32 cellular contexts compared by ENCODE assay signal in the genomic region with DNA sequence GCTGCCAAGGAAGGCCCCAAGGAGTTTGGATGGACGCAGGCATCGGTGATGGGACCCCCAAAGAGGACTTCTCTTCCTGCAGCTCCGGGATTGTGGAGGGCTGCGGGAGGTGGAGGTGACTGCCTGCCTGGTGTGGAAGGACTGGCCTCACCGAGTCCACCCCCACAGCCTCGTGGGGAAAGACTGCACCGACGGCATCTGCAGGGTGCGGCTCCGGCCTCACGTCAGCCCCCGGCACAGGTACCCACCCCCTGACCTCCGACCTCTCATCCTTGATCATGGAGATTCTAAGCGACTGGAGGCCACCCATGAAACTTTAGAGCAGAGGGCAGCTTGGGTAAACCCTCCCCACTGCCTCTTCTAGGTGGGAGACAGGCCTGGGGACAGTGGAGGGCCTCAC.
"Had no signal": no experiment of that assay in that cellular context is flagged by ENCODE, and none has a peak within 500 bp of the region (broad histone marks: within the 10 kb centered on the region; RNA-seq: fewer than 3 reads in every experiment).

No MANE protein-coding gene starts in this region.

- H3K36me3 Mint-ChIP-seq: activated naive CD8-positive, alpha-beta T cell; type B pancreatic cell had no signal

- DNase-seq: activated CD4-positive, alpha-beta T cell treated with anti-CD3 and anti-CD28 coated beads for 36 hours; activated CD4-positive, CD25-positive, alpha-beta regulatory T cell; activated CD8-positive, alpha-beta T cell treated with anti-CD3 and anti-CD28 coated beads, Interleukin-2, amount 10 ng/mL, durations not matched to agents 7 days and 5 days; activated effector memory CD4-positive, alpha-beta T cell treated with Interleukin-2 at 50 U/mL for 16 hours; activated naive CD4-positive, alpha-beta T cell treated with Interleukin-2 at 50 U/mL for 16 hours; aorta; body of pancreas; cerebellar nuclear complex; colonic mucosa; effector CD8-positive, alpha-beta T cell; foreskin fibroblast; head of caudate nucleus; hypothalamus; left lung; naive B cell; ovary; retina; sigmoid colon; small intestine; stimulated activated CD4-positive, alpha-beta T cell treated with anti-CD3 and anti-CD28 coated beads, Interleukin-4, amount 100 ng/mL, for 4 hours; stimulated activated CD8-positive, alpha-beta memory T cell treated with anti-CD3 and anti-CD28 coated beads, Interleukin-4, amount 100 ng/mL, for 48 hours; stimulated activated naive CD8-positive, alpha-beta T cell treated with anti-CD3 and anti-CD28 coated beads, Interleukin-15, amount 100 ng/mL, for 72 hours; substantia nigra; T-cell; uterus had no signal

- H3K27me3 Mint-ChIP-seq: activated CD4-positive, alpha-beta T cell treated with anti-CD3 and anti-CD28 coated beads for 36 hours; activated naive CD8-positive, alpha-beta T cell; naive B cell; stimulated activated memory B cell treated with anti-CD40 and anti-IgM and Interleukin-4, amounts not matched to agents 10 μg/mL and 1 μg/mL and 100 μg/mL, for 72 hours; stimulated activated naive CD8-positive, alpha-beta T cell treated with anti-CD3 and anti-CD28 coated beads, Interleukin-15, amount 100 ng/mL, for 72 hours; T-cell; type B pancreatic cell had no signal

- H3K4me1 Mint-ChIP-seq: activated CD4-positive, alpha-beta T cell treated with anti-CD3 and anti-CD28 coated beads for 36 hours; mesothelial cell of epicardium had no signal

- H3K27ac Mint-ChIP-seq: activated CD4-positive, alpha-beta T cell treated with anti-CD3 and anti-CD28 coated beads for 36 hours; activated CD8-positive, alpha-beta T cell treated with anti-CD3 and anti-CD28 coated beads, Interleukin-2, amount 10 ng/mL, durations not matched to agents 7 days and 5 days; activated naive CD8-positive, alpha-beta T cell; mesothelial cell of epicardium; stimulated activated memory B cell treated with anti-CD40 and anti-IgM and Interleukin-4, amounts not matched to agents 10 μg/mL and 1 μg/mL and 100 μg/mL, for 72 hours; T-cell; T-helper 2 cell treated with Interferon-gamma antibody and Interleukin-4, amounts not matched to agents 5 μg/mL and 100 μg/mL, for 36 hours; type B pancreatic cell had no signal

- H3K9me3 Mint-ChIP-seq: mesothelial cell of epicardium; naive B cell; stimulated activated memory B cell treated with anti-CD40 and anti-IgM and Interleukin-4, amounts not matched to agents 10 μg/mL and 1 μg/mL and 100 μg/mL, for 72 hours; stimulated activated naive CD8-positive, alpha-beta T cell treated with anti-CD3 and anti-CD28 coated beads, Interleukin-15, amount 100 ng/mL, for 72 hours; T-cell; T-helper 2 cell treated with Interferon-gamma antibody and Interleukin-4, amounts not matched to agents 5 μg/mL and 100 μg/mL, for 36 hours; type B pancreatic cell had no signal

- H3K27me3 ChIP-seq: body of pancreas, colonic mucosa, left lung, neutrophil, ovary, sigmoid colon, uterus had no signal

- H3K4me3 Mint-ChIP-seq: activated CD4-positive, alpha-beta T cell treated with anti-CD3 and anti-CD28 coated beads for 36 hours; activated CD8-positive, alpha-beta T cell treated with anti-CD3 and anti-CD28 coated beads, Interleukin-2, amount 10 ng/mL, durations not matched to agents 7 days and 5 days; activated naive CD8-positive, alpha-beta T cell; mesothelial cell of epicardium; stimulated activated memory B cell treated with anti-CD40 and anti-IgM and Interleukin-4, amounts not matched to agents 10 μg/mL and 1 μg/mL and 100 μg/mL, for 72 hours; stimulated activated naive CD8-positive, alpha-beta T cell treated with anti-CD3 and anti-CD28 coated beads, Interleukin-15, amount 100 ng/mL, for 72 hours; T-cell; T-helper 2 cell treated with Interferon-gamma antibody and Interleukin-4, amounts not matched to agents 5 μg/mL and 100 μg/mL, for 36 hours; type B pancreatic cell had no signal

- H3K9me3 ChIP-seq: body of pancreas, colonic mucosa, left lung, neutrophil, ovary, prostate gland, sigmoid colon, uterus had no signal

- H3K36me3 ChIP-seq: colonic mucosa, neutrophil, ovary, prostate gland, uterus had no signal

- H3K4me1 ChIP-seq: body of pancreas, colonic mucosa, left lung, prostate gland, uterus had no signal

- H3K27ac ChIP-seq: body of pancreas, colonic mucosa, left lung, neutrophil, ovary, prostate gland, sigmoid colon, uterus had no signal

- ATAC-seq: activated CD4-positive, alpha-beta T cell treated with anti-CD3 and anti-CD28 coated beads for 36 hours; activated CD8-positive, alpha-beta T cell treated with anti-CD3 and anti-CD28 coated beads, Interleukin-2, amount 10 ng/mL, durations not matched to agents 7 days and 5 days; body of pancreas; left lung; stimulated activated memory B cell treated with anti-CD40 and anti-IgM and Interleukin-4, amounts not matched to agents 10 μg/mL and 1 μg/mL and 100 μg/mL, for 72 hours; stimulated activated naive CD8-positive, alpha-beta T cell treated with anti-CD3 and anti-CD28 coated beads, Interleukin-15, amount 100 ng/mL, for 72 hours had no signal

- H3K4me3 ChIP-seq: body of pancreas, colonic mucosa, left lung, ovary, prostate gland, sigmoid colon, uterus had no signal
